10 cellular contexts compared by ENCODE assay signal in the genomic region with DNA sequence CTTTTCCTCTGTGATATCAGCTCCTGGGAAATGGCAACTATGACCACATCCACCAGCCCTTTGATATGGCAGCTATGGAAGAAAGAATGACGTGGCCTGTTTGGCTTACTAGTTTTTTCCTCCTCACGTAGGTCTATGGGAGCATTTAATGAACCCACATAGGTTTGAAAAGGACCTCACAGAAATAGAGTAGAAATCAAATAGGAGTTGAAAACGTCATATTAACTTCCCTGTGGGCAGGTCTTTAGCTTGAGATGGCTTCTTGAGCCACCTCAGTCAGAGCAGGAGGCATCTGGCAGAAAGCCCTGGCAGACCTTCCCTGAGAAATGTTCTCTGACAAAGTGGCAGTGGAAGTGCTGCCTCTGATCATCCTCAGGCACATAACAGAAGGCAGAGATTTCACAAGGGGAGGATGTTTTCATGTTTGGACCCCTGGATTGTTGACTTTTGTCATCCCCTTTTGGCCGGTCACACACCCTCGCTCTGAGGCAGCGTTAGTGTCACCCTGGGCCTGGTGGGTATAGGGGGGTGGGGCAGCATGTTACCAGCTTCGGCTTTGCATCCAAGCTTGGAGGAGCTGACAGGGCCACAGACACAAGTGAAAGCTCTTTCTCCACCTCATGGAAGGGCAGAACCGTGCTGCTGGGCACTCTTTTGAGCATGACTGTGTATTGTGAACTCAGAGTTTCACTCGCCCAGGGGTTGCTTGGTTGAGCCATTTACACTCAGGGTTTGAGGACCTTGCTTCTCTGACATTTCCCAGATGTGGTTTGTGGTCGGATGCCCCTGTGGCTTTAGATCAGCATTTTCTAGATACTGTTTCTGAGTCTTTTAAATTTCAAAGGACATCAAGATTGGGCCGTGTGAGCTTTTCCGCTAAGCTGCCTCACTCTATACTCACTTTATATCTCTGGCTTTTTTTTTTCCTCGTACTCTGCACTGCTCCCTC.
A peak's percentile ranks its signal among the peaks of the same experiment; 100 is the strongest.
DNase-seq lines count a peak whose midpoint lies in the region; ATAC-seq and TF ChIP-seq lines count a peak whose summit lies in the region.
"Had no signal": no experiment of that assay in that cellular context is flagged by ENCODE, and none has a peak within 500 bp of the region (broad histone marks: within the 10 kb centered on the region; RNA-seq: fewer than 3 reads in every experiment).

No MANE protein-coding gene starts in this region.

- H3K27ac Mint-ChIP-seq in activated naive CD4-positive, alpha-beta T cell treated with anti-CD3 and anti-CD28 coated beads for 36 hours, result no peak overlapping the region
- H3K27ac Mint-ChIP-seq: B cell had no signal

- DNase-seq in activated naive CD4-positive, alpha-beta T cell treated with anti-CD3 and anti-CD28 coated beads for 36 hours, result peak; percentile 66
- DNase-seq in activated naive CD4-positive, alpha-beta T cell treated with anti-CD3 and anti-CD28 coated beads, Interleukin-2, amount 50 U/mL, for 16 hours, result no peak
- DNase-seq in UCSD-AML1 (lab: John Stamatoyannopoulos, UW; ENCODE audit: unreplicated experiment) (peak; percentile 11), glomerular visceral epithelial cell (ENCODE audit: extremely low spot score) (peak; percentile 63), stromal cell of bone marrow (ENCODE audit: low read depth) (peak; percentile 31), mucosa of descending colon (no peak), ACHN (no peak), kidney glomerular epithelial cell (lab: John Stamatoyannopoulos, UW) (no peak)
- DNase-seq: NCI-H510A treated with DMSO at 0.1 percent for 48 hours had no signal

- H3K9me3 Mint-ChIP-seq in activated naive CD4-positive, alpha-beta T cell treated with anti-CD3 and anti-CD28 coated beads for 36 hours, result peaks cover 6% of the 10 kb centered on the region

- H3K9me3 ChIP-seq in mucosa of descending colon, result no peaks in the 10 kb centered on the region

- intact Hi-C loops in activated naive CD4-positive, alpha-beta T cell treated with anti-CD3 and anti-CD28 coated beads for 36 hours (cut with micrococcal nuclease), result no loop called here
- intact Hi-C loops in mucosa of descending colon (cut with DNase I, micrococcal nuclease), result no loop called here

- in situ Hi-C loops in ACHN (cut with HindIII; ENCODE audit: low pct_ligation_motif_present, low pct_unique_long_range_greater_than_20kb, low sequenced_read_pairs), result no loop called here

- no peak for TF ChIP-seq CTCF in mucosa of descending colon (IDR thresholded peaks at IDR 0.05)

- peak overlapping the region; percentile 14 for H3K4me3 Mint-ChIP-seq in activated naive CD4-positive, alpha-beta T cell treated with anti-CD3 and anti-CD28 coated beads for 36 hours
- H3K4me3 Mint-ChIP-seq: B cell had no signal

- H3K27me3 Mint-ChIP-seq in activated naive CD4-positive, alpha-beta T cell treated with anti-CD3 and anti-CD28 coated beads for 36 hours (ENCODE audit: low read depth), result peaks cover 18% of the 10 kb centered on the region

- peaks cover 30% of the 10 kb centered on the region for H3K4me1 Mint-ChIP-seq in activated naive CD4-positive, alpha-beta T cell treated with anti-CD3 and anti-CD28 coated beads for 36 hours (ENCODE audit: low read depth)
- H3K4me1 Mint-ChIP-seq: B cell had no signal

- no peak overlapping the region for H3K4me3 ChIP-seq in mucosa of descending colon

- H3K4me1 ChIP-seq in mucosa of descending colon (ENCODE audit: low read depth), result no peaks in the 10 kb centered on the region

- no peak for ATAC-seq in mucosa of descending colon

- no peaks in the 10 kb centered on the region for H3K36me3 Mint-ChIP-seq in activated naive CD4-positive, alpha-beta T cell treated with anti-CD3 and anti-CD28 coated beads for 36 hours (ENCODE audit: low read depth)

- H3K36me3 ChIP-seq in mucosa of descending colon (ENCODE audit: low read depth), result no peaks in the 10 kb centered on the region

- CTCF ChIA-PET in activated naive CD4-positive, alpha-beta T cell treated with anti-CD3 and anti-CD28 coated beads for 36 hours (lab: Charles Lee), result no interaction called here

Comparison
In these comparisons a context has a peak if more than half of its experiments do, and no peak if none do; other contexts are left out.
1. DNase-seq: peak in activated naive CD4-positive, alpha-beta T cell treated with anti-CD3 and anti-CD28 coated beads for 36 hours (single experiment), UCSD-AML1 (single experiment), glomerular visceral epithelial cell (single experiment) and stromal cell of bone marrow (single experiment); none in activated naive CD4-positive, alpha-beta T cell treated with anti-CD3 and anti-CD28 coated beads, Interleukin-2, amount 50 U/mL, for 16 hours (single experiment), mucosa of descending colon (0 of 3), ACHN (single experiment) and kidney glomerular epithelial cell (single experiment).